ENCODE assay signal across 8 cellular contexts in the genomic region with DNA sequence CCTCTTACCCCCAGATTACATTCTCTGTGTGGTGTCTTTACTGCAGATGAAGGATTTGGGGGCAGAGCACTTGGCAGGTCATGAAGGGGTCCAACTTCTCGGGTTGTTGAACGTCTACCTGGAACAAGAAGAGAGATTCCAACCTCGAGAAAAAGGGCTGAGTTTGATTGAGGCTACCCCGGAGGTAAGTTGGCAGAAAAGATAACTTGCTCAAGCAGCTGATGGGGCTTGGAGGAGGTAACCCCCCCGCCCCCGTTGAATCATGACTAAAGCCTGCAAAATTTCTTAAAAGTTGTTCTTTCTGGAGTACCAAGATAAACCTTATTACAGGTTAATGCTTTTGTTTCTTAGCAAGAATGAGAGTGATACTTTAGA. TPM values are rescaled to one million over a fixed set of nuclear protein-coding genes. Genes with fewer than 3 reads are reported as not detected.
DNase-seq lines count a peak whose midpoint lies in the region; ATAC-seq and TF ChIP-seq lines count a peak whose summit lies in the region.

No MANE protein-coding gene starts in this region.

- H3K27ac ChIP-seq in layer of hippocampus (ENCODE audit: low read depth, low read length) (peak overlapping the region; percentile 92), thyroid gland (peak overlapping the region; percentile 83 to 97 (median 94))

- H3K27ac Mint-ChIP-seq in activated naive CD8-positive, alpha-beta T cell treated with anti-CD3 and anti-CD28 coated beads, Interleukin-2, amount 50 U/mL, for 24 hours, result no peak overlapping the region

- peak; percentile 20 for DNase-seq in activated CD8-positive, alpha-beta memory T cell treated with anti-CD3 and anti-CD28 coated beads, Interleukin-2, amount 50 U/mL, for 4 hours
- no peak for DNase-seq in activated CD8-positive, alpha-beta memory T cell treated with anti-CD3 and anti-CD28 coated beads for 24 hours
- DNase-seq in activated naive CD8-positive, alpha-beta T cell treated with anti-CD3 and anti-CD28 coated beads, Interleukin-2, amount 50 U/mL, for 24 hours, result no peak
- DNase-seq in thyroid gland (peak; percentile 42 to 49), kidney tubule cell (ENCODE audit: low spot score) (no peak), NCI-H2171 treated with DMSO at 0.1 percent for 48 hours (lab: John Stamatoyannopoulos, UW) (no peak)

- no peak for TF ChIP-seq POLR2A in thyroid gland (IDR thresholded peaks at IDR 0.05)

- peak overlapping the region; percentile 92 for H3K4me3 Mint-ChIP-seq in activated naive CD8-positive, alpha-beta T cell treated with anti-CD3 and anti-CD28 coated beads, Interleukin-2, amount 50 U/mL, for 24 hours

- no peaks in the 10 kb centered on the region for H3K27me3 ChIP-seq in layer of hippocampus (ENCODE audit: control insufficient read depth, insufficient read depth, low read length)
- H3K27me3 ChIP-seq in thyroid gland, result no peaks in the 10 kb centered on the region

- H3K4me1 Mint-ChIP-seq in activated naive CD8-positive, alpha-beta T cell treated with anti-CD3 and anti-CD28 coated beads, Interleukin-2, amount 50 U/mL, for 24 hours, result peaks cover 47% of the 10 kb centered on the region

- intact Hi-C loops in thyroid gland (cut with DNase I), result loop anchor here (5.0 kb wide), 1 partner anchor 81 kb away; a partner anchor contains a TSS

- H3K36me3 ChIP-seq in thyroid gland, result peaks cover 17% of the 10 kb centered on the region in 2 donors

- no peak for ATAC-seq in activated naive CD8-positive, alpha-beta T cell treated with anti-CD3 and anti-CD28 coated beads, Interleukin-2, amount 50 U/mL, for 24 hours
- no peak for ATAC-seq in HG03045 (IDR thresholded peaks at IDR 0.05; ENCODE audit: unreplicated experiment)

- H3K36me3 Mint-ChIP-seq in activated naive CD8-positive, alpha-beta T cell treated with anti-CD3 and anti-CD28 coated beads, Interleukin-2, amount 50 U/mL, for 24 hours (ENCODE audit: low read depth), result peaks cover 9% of the 10 kb centered on the region

- no peak for TF ChIP-seq CTCF in thyroid gland (IDR thresholded peaks at IDR 0.05)

- H3K27me3 Mint-ChIP-seq in activated naive CD8-positive, alpha-beta T cell treated with anti-CD3 and anti-CD28 coated beads, Interleukin-2, amount 50 U/mL, for 24 hours, result no peaks in the 10 kb centered on the region

- no peaks in the 10 kb centered on the region for H3K9me3 Mint-ChIP-seq in activated naive CD8-positive, alpha-beta T cell treated with anti-CD3 and anti-CD28 coated beads, Interleukin-2, amount 50 U/mL, for 24 hours

- 5 to 7% methylated on average over 6 of the region's 6 CpGs for WGBS in thyroid gland, 2 donors

- no peaks in the 10 kb centered on the region for H3K9me3 ChIP-seq in thyroid gland

- peaks cover 10 to 18% of the 10 kb centered on the region in 2 donors for H3K4me1 ChIP-seq in thyroid gland

- peak overlapping the region; percentile 79 to 95 (median 95) for H3K4me3 ChIP-seq in thyroid gland (replicated peaks in 1 of 3)

RNA-seq across cellular contexts. Expression of a gene that starts 1.5 kb away (rescaled TPM):
- total RNA-seq in thyroid gland, result 10 to 100 TPM; 24.7 to 41.8 (median 29.2) TPM

Comparison
In these comparisons a context has a peak if more than half of its experiments do, and no peak if none do; other contexts are left out.
1. DNase-seq: peak in activated CD8-positive, alpha-beta memory T cell treated with anti-CD3 and anti-CD28 coated beads, Interleukin-2, amount 50 U/mL, for 4 hours (single experiment) and thyroid gland (2 of 2); none in activated CD8-positive, alpha-beta memory T cell treated with anti-CD3 and anti-CD28 coated beads for 24 hours (single experiment), activated naive CD8-positive, alpha-beta T cell treated with anti-CD3 and anti-CD28 coated beads, Interleukin-2, amount 50 U/mL, for 24 hours (single experiment), kidney tubule cell (single experiment) and NCI-H2171 treated with DMSO at 0.1 percent for 48 hours (single experiment).